ENCODE assay signal across 1 cellular context in genomic region chr3:126475411-126476114, GRCh38.
TF ChIP-seq lines count a peak whose summit lies in the region.

ZXDC (minus strand) TSS chr3:126475891; CDS start chr3:126475865, 26 bp downstream.

TF ChIP-seq in GM12878, 131 proteins besides CTCF, POLR2A, EP300 and RAD21 (continued from another document):
- TF ChIP-seq ZNF687 (IDR thresholded peaks at IDR 0.05) (no peak), RB1 (IDR thresholded peaks at IDR 0.05; ENCODE audit: borderline replicate concordance) (peak; percentile 76; the same call in 1 of the 2 replicates), NKRF (conservative IDR thresholded peaks at IDR 0.05) (peak; percentile 48; the same call in 1 of the 2 replicates), NR2F1 (conservative IDR thresholded peaks at IDR 0.05) (peak; percentile 68; the same call in 1 of the 2 replicates), POLR2AphosphoS2 (IDR thresholded peaks at IDR 0.05; ENCODE audit: low read depth, low read length) (peak; percentile 55; the same call in 1 of the 2 replicates), HCFC1 (IDR thresholded peaks at IDR 0.05; ENCODE audit: low read length) (peak; percentile 20; the same call in 1 of the 2 replicates), NR2C1 (IDR thresholded peaks at IDR 0.05) (peak; percentile 43; the same call in 1 of the 2 replicates), DPF2 (IDR thresholded peaks at IDR 0.05) (0 out of 2 replicates have a peak, but pooled peaks have one; percentile 27), ZNF217 (IDR thresholded peaks at IDR 0.05) (0 out of 2 replicates have a peak, but pooled peaks have one; percentile 50), BCL11A (IDR thresholded peaks at IDR 0.05; ENCODE audit: low read depth, low read length) (no peak), YY1 (IDR thresholded peaks at IDR 0.05; ENCODE audit: low read depth, low read length) (peak; percentile 91)
